Comparison of ENCODE assay signal across 8 cellular contexts in genomic region chr10:79195091-79195923, GRCh38.
DNase-seq lines count a peak whose midpoint lies in the region; ATAC-seq and TF ChIP-seq lines count a peak whose summit lies in the region.

No MANE protein-coding gene starts in this region.

- H3K27ac Mint-ChIP-seq in CD4-positive, alpha-beta T cell, result no peak overlapping the region
- no peak overlapping the region for H3K27ac Mint-ChIP-seq in naive B cell

- no peaks in the 10 kb centered on the region for H3K27me3 ChIP-seq in CD4-positive, alpha-beta T cell (ENCODE audit: control insufficient read depth, insufficient read depth, low read length)
- no peaks in the 10 kb centered on the region for H3K27me3 ChIP-seq in esophagus muscularis mucosa

- POLR2A ChIA-PET in CD4-positive, alpha-beta T cell (lab: Charles Lee), result no interaction called here

- peak; percentile 61 to 81 (median 71) for DNase-seq in CD4-positive, alpha-beta T cell
- DNase-seq in HS-27A (ENCODE audit: low read depth), result peak; percentile 31
- peak; percentile 23 for DNase-seq in OCI-M2 (lab: John Stamatoyannopoulos, UW; ENCODE audit: unreplicated experiment)
- DNase-seq in activated T-cell treated with anti-CD3 and anti-CD28 coated beads for 48 hours (ENCODE audit: low read depth), result peak; percentile 76
- DNase-seq in esophagus muscularis mucosa (ENCODE audit: extremely low spot score), result peak; percentile 97
- DNase-seq in naive B cell, result peak; percentile 64
- DNase-seq in stimulated activated CD8-positive, alpha-beta memory T cell treated with anti-CD3 and anti-CD28 coated beads, Interleukin-7, amount 100 ng/mL, for 4 hours (ENCODE audit: low read depth in 2 of 2), result peak; percentile 51 to 61

- peak; percentile 97 for TF ChIP-seq CTCF in CD4-positive, alpha-beta T cell (IDR thresholded peaks at IDR 0.05)
- peak; percentile 89 to 95 (median 93) for TF ChIP-seq CTCF in esophagus muscularis mucosa (IDR thresholded peaks at IDR 0.05)

- H3K27ac ChIP-seq in CD4-positive, alpha-beta T cell (ENCODE audit: low read depth, low read length), result no peak overlapping the region
- H3K27ac ChIP-seq in esophagus muscularis mucosa (replicated peaks in 1 of 4), result peak overlapping the region; percentile 72 to 83 (median 78)

- H3K9me3 ChIP-seq in CD4-positive, alpha-beta T cell (ENCODE audit: control insufficient read depth, low read length), result no peaks in the 10 kb centered on the region
- H3K9me3 ChIP-seq in esophagus muscularis mucosa, result no peaks in the 10 kb centered on the region

- H3K36me3 Mint-ChIP-seq in CD4-positive, alpha-beta T cell (ENCODE audit: low read depth), result no peaks in the 10 kb centered on the region
- peaks cover 0 to 7% of the 10 kb centered on the region in 2 donors for H3K36me3 Mint-ChIP-seq in naive B cell

- ATAC-seq in CD4-positive, alpha-beta T cell (ENCODE audit: poor library complexity), result peak; percentile 91
- ATAC-seq in GM19452 (IDR thresholded peaks at IDR 0.05; ENCODE audit: unreplicated experiment) (peak; percentile 80), naive B cell (ENCODE audit: low read depth in 2 of 2) (peak; percentile 58 to 81)

- no peaks in the 10 kb centered on the region for H3K9me3 Mint-ChIP-seq in CD4-positive, alpha-beta T cell
- peaks cover 0 to 8% (median 7%) of the 10 kb centered on the region in 7 donors for H3K9me3 Mint-ChIP-seq in naive B cell

- no peak for TF ChIP-seq POLR2A in esophagus muscularis mucosa (IDR thresholded peaks at IDR 0.05; ENCODE audit: low read depth)

- H3K4me3 ChIP-seq in esophagus muscularis mucosa, result peak overlapping the region in 3 of 4 donors; percentile 22 to 25 (median 22)

- H3K36me3 ChIP-seq in esophagus muscularis mucosa, result peaks cover 0 to 22% (median 8%) of the 10 kb centered on the region in 4 donors

- H3K27me3 Mint-ChIP-seq in CD4-positive, alpha-beta T cell, result no peaks in the 10 kb centered on the region
- peaks cover 0 to 26% (median 14%) of the 10 kb centered on the region in 3 donors for H3K27me3 Mint-ChIP-seq in naive B cell

- H3K4me1 Mint-ChIP-seq in CD4-positive, alpha-beta T cell (ENCODE audit: low read depth), result no peaks in the 10 kb centered on the region
- H3K4me1 Mint-ChIP-seq in naive B cell, result peaks cover 7 to 12% (median 12%) of the 10 kb centered on the region in 3 donors

- intact Hi-C loops in CD4-positive, alpha-beta T cell (cut with DNase I, micrococcal nuclease), result loop anchor here (1.0 to 10.0 kb wide), 11 partner anchors 128 to 1349 kb away; partner anchors contain the start of gene ZMIZ1 (in 1 of the 2)
- intact Hi-C loops in esophagus muscularis mucosa (cut with DNase I), result loop anchor here (2.0 to 10.0 kb wide), 5 partner anchors 221 to 1149 kb away; no protein-coding TSS in a partner anchor

- TF ChIP-seq EP300 in esophagus muscularis mucosa (IDR thresholded peaks at IDR 0.05), result no peak

- CTCF ChIA-PET in CD4-positive, alpha-beta T cell (lab: Charles Lee), result interaction anchor here (0.7 to 2.7 kb wide), 21 partner anchors 9 to 1213 kb away, joined by 3 to 37 read pairs (median 3); partner anchors contain the start of gene POLR3A

- WGBS in esophagus muscularis mucosa, result 20% methylated on average over 13 of the region's 22 CpGs

- H3K4me3 Mint-ChIP-seq in CD4-positive, alpha-beta T cell, result no peak overlapping the region
- peak overlapping the region in 1 of 8 donors; percentile 16 for H3K4me3 Mint-ChIP-seq in naive B cell

- H3K4me1 ChIP-seq in esophagus muscularis mucosa, result peaks cover 45 to 68% (median 65%) of the 10 kb centered on the region in 4 donors

Comparison
In these comparisons a context has a peak if more than half of its experiments do, and no peak if none do; other contexts are left out.
1. DNase-seq: peak in every context shown above with its lines; median percentile 97 in esophagus muscularis mucosa; 76 in activated T-cell treated with anti-CD3 and anti-CD28 coated beads for 48 hours; 71 in CD4-positive, alpha-beta T cell; 64 in naive B cell; 56 in stimulated activated CD8-positive, alpha-beta memory T cell treated with anti-CD3 and anti-CD28 coated beads, Interleukin-7, amount 100 ng/mL, for 4 hours; 31 in HS-27A; 23 in OCI-M2.